8 cellular contexts compared by ENCODE assay signal in the genomic region with DNA sequence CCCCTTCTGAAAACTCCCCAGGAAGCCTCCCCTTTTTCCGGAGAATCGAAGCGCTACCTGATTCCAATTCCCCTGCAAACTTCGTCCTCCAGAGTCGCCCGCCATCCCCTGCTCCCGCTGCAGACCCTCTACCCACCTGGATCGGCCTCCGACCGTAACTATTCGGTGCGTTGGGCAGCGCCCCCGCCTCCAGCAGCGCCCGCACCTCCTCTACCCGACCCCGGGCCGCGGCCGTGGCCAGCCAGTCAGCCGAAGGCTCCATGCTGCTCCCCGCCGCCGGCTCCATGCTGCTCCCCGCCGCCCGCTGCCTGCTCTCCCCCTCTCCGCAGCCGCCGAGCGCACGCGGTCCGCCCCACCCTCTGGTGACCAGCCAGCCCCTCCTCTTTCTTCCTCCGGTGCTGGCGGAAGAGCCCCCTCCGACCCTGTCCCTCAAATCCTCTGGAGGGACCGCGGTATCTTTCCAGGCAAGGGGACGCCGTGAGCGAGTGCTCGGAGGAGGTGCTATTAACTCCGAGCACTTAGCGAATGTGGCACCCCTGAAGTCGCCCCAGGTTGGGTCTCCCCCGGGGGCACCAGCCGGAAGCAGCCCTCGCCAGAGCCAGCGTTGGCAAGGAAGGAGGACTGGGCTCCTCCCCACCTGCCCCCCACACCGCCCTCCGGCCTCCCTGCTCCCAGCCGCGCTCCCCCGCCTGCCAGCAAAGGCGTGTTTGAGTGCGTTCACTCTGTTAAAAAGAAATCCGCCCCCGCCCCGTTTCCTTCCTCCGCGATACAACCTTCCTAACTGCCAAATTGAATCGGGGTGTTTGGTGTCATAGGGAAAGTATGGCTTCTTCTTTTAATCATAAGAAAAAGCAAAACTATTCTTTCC.
DNase-seq lines count a peak whose midpoint lies in the region; ATAC-seq and TF ChIP-seq lines count a peak whose summit lies in the region.

No MANE protein-coding gene starts in this region.

- ATAC-seq in GM19023 (IDR thresholded peaks at IDR 0.05; ENCODE audit: unreplicated experiment) (peak; percentile 69), HG03135 (IDR thresholded peaks at IDR 0.05; ENCODE audit: unreplicated experiment) (peak; percentile 51)

- peak overlapping the region; percentile 68 for H3K4me3 ChIP-seq in AG10803 (ENCODE audit: low read length)

- no peak for TF ChIP-seq CTCF in AG10803 (conservative IDR thresholded peaks at IDR 0.05; ENCODE audit: low read length)

- peak; percentile 47 for DNase-seq in AG10803 (ENCODE audit: low read depth)
- DNase-seq in NCI-H82 (lab: John Stamatoyannopoulos, UW): peak; percentile 87
- DNase-seq in amniotic stem cell (lab: John Stamatoyannopoulos, UW): peak; percentile 21
- DNase-seq in iPS-NIHi11 (ENCODE audit: low spot score): peak; percentile 82
- peak; percentile 48 to 64 for DNase-seq in stimulated activated CD4-positive, alpha-beta T cell treated with anti-CD3 and anti-CD28 coated beads, Interleukin-2, amount 100 ng/mL, for 24 hours
- DNase-seq in MV-4-11 (lab: John Stamatoyannopoulos, UW): no peak
